ENCODE assay signal across 1 cellular context in genomic region chr12:50764116-50764860, GRCh38.
A peak's percentile ranks its signal among the peaks of the same experiment; 100 is the strongest.
TF ChIP-seq lines count a peak whose summit lies in the region.

No MANE protein-coding gene starts in this region.

TF ChIP-seq in HepG2, 621 proteins besides CTCF, POLR2A, EP300 and RAD21 (continued from another document and continues in another):
- TF ChIP-seq HNRNPK (IDR thresholded peaks at IDR 0.05; ENCODE audit: low read depth, low read length, poor library complexity, severe bottlenecking) (peak; percentile 52), ZNF207 (IDR thresholded peaks at IDR 0.05; ENCODE audit: borderline replicate concordance) (no peak), RBM22 (optimal IDR thresholded peaks at IDR 0.05; ENCODE audit: low read length) (no peak), NFIC (IDR thresholded peaks at IDR 0.05; ENCODE audit: low read length) (no peak), SP140L (CRISPR knock-in tag; IDR thresholded peaks at IDR 0.05; ENCODE audit: borderline replicate concordance) (no peak), ZMYM2 (CRISPR knock-in tag; IDR thresholded peaks at IDR 0.05) (no peak), HOXA9 (CRISPR knock-in tag; IDR thresholded peaks at IDR 0.05; ENCODE audit: borderline replicate concordance) (peak; percentile 64; the same call in 1 of the 2 replicates), TARDBP (CRISPR knock-in tag; IDR thresholded peaks at IDR 0.05) (peak; percentile 66; the same call in 1 of the 2 replicates), SP5 (CRISPR knock-in tag; IDR thresholded peaks at IDR 0.05; ENCODE audit: borderline replicate concordance, low read depth) (no peak), ZFP36 (IDR thresholded peaks at IDR 0.05; ENCODE audit: borderline replicate concordance, low read depth, low read length, partially characterized antibody) (no peak), MLLT10 (CRISPR knock-in tag; IDR thresholded peaks at IDR 0.05) (no peak), NONO (IDR thresholded peaks at IDR 0.05) (no peak), NONO (CRISPR knock-in tag; conservative IDR thresholded peaks at IDR 0.05) (peak; percentile 51), MYC (CRISPR knock-in tag; IDR thresholded peaks at IDR 0.05; ENCODE audit: borderline replicate concordance) (0 out of 2 replicates have a peak, but pooled peaks have one; percentile 1), ZNF24 (IDR thresholded peaks at IDR 0.05) (no peak), ZNF713 (CRISPR knock-in tag; IDR thresholded peaks at IDR 0.05) (no peak), GPN1 (CRISPR knock-in tag; IDR thresholded peaks at IDR 0.05; ENCODE audit: borderline replicate concordance) (no peak), ERF (CRISPR knock-in tag; IDR thresholded peaks at IDR 0.05) (no peak), ZNF275 (CRISPR knock-in tag; IDR thresholded peaks at IDR 0.05; ENCODE audit: borderline replicate concordance) (no peak), SRSF1 (optimal IDR thresholded peaks at IDR 0.05; ENCODE audit: low read depth, low read length) (no peak), RFXAP (CRISPR knock-in tag; IDR thresholded peaks at IDR 0.05; ENCODE audit: borderline replicate concordance) (peak; percentile 49; the same call in 1 of the 2 replicates), TBX2 (CRISPR knock-in tag; IDR thresholded peaks at IDR 0.05; ENCODE audit: borderline replicate concordance) (peak; percentile 71; the same call in 1 of the 2 replicates), ZFX (CRISPR knock-in tag; IDR thresholded peaks at IDR 0.05; ENCODE audit: low read depth) (peak; percentile 42; the same call in 1 of the 2 replicates), ZNF18 (CRISPR knock-in tag; IDR thresholded peaks at IDR 0.05; ENCODE audit: insufficient replicate concordance) (no peak), TSC22D2 (CRISPR knock-in tag; IDR thresholded peaks at IDR 0.05; ENCODE audit: borderline replicate concordance) (no peak; the same call in 1 of the 2 replicates), DBP (CRISPR knock-in tag; IDR thresholded peaks at IDR 0.05; ENCODE audit: not compliant biosample characterization) (no peak), ZNF670 (CRISPR knock-in tag; IDR thresholded peaks at IDR 0.05; ENCODE audit: borderline replicate concordance) (peak; percentile 3; the same call in 1 of the 2 replicates), TAF15 (IDR thresholded peaks at IDR 0.05; ENCODE audit: low read depth, low read length, poor library complexity, severe bottlenecking) (no peak), SAFB2 (CRISPR knock-in tag; IDR thresholded peaks at IDR 0.05; ENCODE audit: borderline replicate concordance, low read depth) (no peak), ZFP41 (CRISPR knock-in tag; IDR thresholded peaks at IDR 0.05; ENCODE audit: borderline replicate concordance) (no peak), PRMT3 (CRISPR knock-in tag; IDR thresholded peaks at IDR 0.05; ENCODE audit: borderline replicate concordance, low read depth) (no peak), HBP1 (CRISPR knock-in tag; IDR thresholded peaks at IDR 0.05; ENCODE audit: low read depth) (no peak), ZNF160 (CRISPR knock-in tag; IDR thresholded peaks at IDR 0.05) (no peak), ATM (IDR thresholded peaks at IDR 0.05; ENCODE audit: borderline replicate concordance) (no peak), ZNF572 (CRISPR knock-in tag; IDR thresholded peaks at IDR 0.05) (no peak), TGIF2 (CRISPR knock-in tag; IDR thresholded peaks at IDR 0.05) (no peak), ZFP37 (CRISPR knock-in tag; IDR thresholded peaks at IDR 0.05; ENCODE audit: borderline replicate concordance) (no peak), AHDC1 (CRISPR knock-in tag; IDR thresholded peaks at IDR 0.05; ENCODE audit: borderline replicate concordance) (no peak), ZNF281 (CRISPR knock-in tag; IDR thresholded peaks at IDR 0.05; ENCODE audit: borderline replicate concordance) (peak; percentile 94), MTF1 (CRISPR knock-in tag; IDR thresholded peaks at IDR 0.05) (no peak), ZBED4 (CRISPR knock-in tag; IDR thresholded peaks at IDR 0.05; ENCODE audit: borderline replicate concordance) (peak; percentile 8; the same call in 1 of the 2 replicates), ARNT2 (CRISPR knock-in tag; IDR thresholded peaks at IDR 0.05; ENCODE audit: low read depth) (peak; percentile 65)
- TF ChIP-seq, protein P1, sequence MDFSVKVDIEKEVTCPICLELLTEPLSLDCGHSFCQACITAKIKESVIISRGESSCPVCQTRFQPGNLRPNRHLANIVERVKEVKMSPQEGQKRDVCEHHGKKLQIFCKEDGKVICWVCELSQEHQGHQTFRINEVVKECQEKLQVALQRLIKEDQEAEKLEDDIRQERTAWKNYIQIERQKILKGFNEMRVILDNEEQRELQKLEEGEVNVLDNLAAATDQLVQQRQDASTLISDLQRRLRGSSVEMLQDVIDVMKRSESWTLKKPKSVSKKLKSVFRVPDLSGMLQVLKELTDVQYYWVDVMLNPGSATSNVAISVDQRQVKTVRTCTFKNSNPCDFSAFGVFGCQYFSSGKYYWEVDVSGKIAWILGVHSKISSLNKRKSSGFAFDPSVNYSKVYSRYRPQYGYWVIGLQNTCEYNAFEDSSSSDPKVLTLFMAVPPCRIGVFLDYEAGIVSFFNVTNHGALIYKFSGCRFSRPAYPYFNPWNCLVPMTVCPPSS (IDR thresholded peaks at IDR 0.05) = no peak
